Comparison of ENCODE assay signal across 8 cellular contexts in the genomic region with DNA sequence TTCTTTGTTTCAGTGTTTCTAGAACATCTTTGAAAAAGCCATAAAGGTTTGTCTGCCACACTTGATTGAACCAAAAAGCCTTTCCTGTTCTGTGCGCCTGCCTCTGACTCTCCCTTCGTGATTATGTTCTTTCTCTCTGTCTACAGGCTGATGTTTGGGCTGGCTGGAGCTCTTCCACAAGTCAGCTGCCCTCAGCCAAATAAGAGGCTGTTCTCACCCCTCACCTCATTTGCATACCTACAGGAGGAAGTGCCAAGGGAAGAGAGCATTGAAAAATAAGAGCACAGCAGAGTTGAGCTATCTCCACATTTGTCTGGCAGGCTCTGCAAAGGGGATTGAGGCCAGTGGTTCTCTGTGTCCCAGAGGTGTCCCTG. TPM values are rescaled to one million over a fixed set of nuclear protein-coding genes. Genes with fewer than 3 reads are reported as not detected.
DNase-seq lines count a peak whose midpoint lies in the region; ATAC-seq and TF ChIP-seq lines count a peak whose summit lies in the region.

No MANE protein-coding gene starts in this region.

- peak overlapping the region; percentile 53; the same call in 1 of the 2 replicates for H3K4me2 ChIP-seq in KMS-11

- H3K36me3 ChIP-seq in KMS-11 (ENCODE audit: insufficient read depth) (no peaks in the 10 kb centered on the region; the same call in 1 of the 2 replicates), stomach (peaks cover 0 to 4% (median 0%) of the 10 kb centered on the region in 4 donors)

- no peak for TF ChIP-seq POLR2A in stomach (IDR thresholded peaks at IDR 0.05)

- no peak for TF ChIP-seq CTCF in KMS-11 (conservative IDR thresholded peaks at IDR 0.05; ENCODE audit: low read depth, low read length)
- no peak for TF ChIP-seq CTCF in stomach (IDR thresholded peaks at IDR 0.05)

- H4K20me1 ChIP-seq in KMS-11 (ENCODE audit: insufficient read depth) = no peaks in the 10 kb centered on the region

- no peak overlapping the region for H3K9ac ChIP-seq in KMS-11

- WGBS in stomach, 5 donors = 6 to 34% (median 17%) methylated on average over 2 of the region's 2 CpGs

- peaks cover 0 to 5% (median 0%) of the 10 kb centered on the region in 4 donors for H3K9me3 ChIP-seq in stomach

- DNase-seq in ecto neural progenitor cell (ENCODE audit: low spot score) (peak; percentile 29), stomach (peak; percentile 30), cerebellar nuclear complex (lab: John Stamatoyannopoulos, UW) (no peak), SW 1271 (lab: John Stamatoyannopoulos, UW) (no peak)
- DNase-seq in activated CD4-positive, CD25-positive, alpha-beta regulatory T cell treated with anti-CD3 and anti-CD28 coated beads, Interleukin-2, amount 50 U/mL, for 72 hours = no peak

- peak; percentile 69 for ATAC-seq in GM18511 (IDR thresholded peaks at IDR 0.05; ENCODE audit: unreplicated experiment)
- ATAC-seq in GM21619 (IDR thresholded peaks at IDR 0.05; ENCODE audit: unreplicated experiment) = peak; percentile 57

- intact Hi-C loops in stomach (cut with DNase I; ENCODE audit: low total_unique reads) = no loop called here

- peaks cover 31% of the 10 kb centered on the region for H3K4me1 ChIP-seq in KMS-11 (ENCODE audit: low read depth, poor library complexity, severe bottlenecking)
- H3K4me1 ChIP-seq in stomach = peaks cover 4 to 58% (median 9%) of the 10 kb centered on the region in 4 donors

- no peak for TF ChIP-seq EP300 in stomach (IDR thresholded peaks at IDR 0.05)

- no peaks in the 10 kb centered on the region for H3K79me2 ChIP-seq in KMS-11 (ENCODE audit: insufficient read depth, low read depth)

- no peak overlapping the region for H3K4me3 ChIP-seq in KMS-11 (IDR thresholded peaks at IDR 0.05; ENCODE audit: insufficient read depth, low read depth, low read length)
- no peak overlapping the region for H3K4me3 ChIP-seq in stomach

- H3K27me3 ChIP-seq in KMS-11 (ENCODE audit: insufficient read depth, low read depth) (no peaks in the 10 kb centered on the region), stomach (no peaks in the 10 kb centered on the region)

- H3K27ac ChIP-seq in KMS-11 (peak overlapping the region; percentile 32; the same call in 1 of the 2 replicates), stomach (peak overlapping the region in 3 of 5 donors; percentile 39 to 68 (median 65))

- no peak overlapping the region for H2AFZ ChIP-seq in KMS-11 (ENCODE audit: low read depth)

RNA-seq across cellular contexts. Expression of a gene that starts 15.8 kb away (rescaled TPM):
- total RNA-seq in stomach = 100 to 1,000 TPM in 1 of 5 donors, 10 to 100 TPM in 2, 1 to 10 TPM in 2; 8.1 to 564 (median 11.2) TPM
- 1 to 10 TPM; 3.7 to 5.2 (median 4.7) TPM for polyA plus RNA-seq in stomach

RNA-seq across cellular contexts. Expression of a gene that starts 43.5 kb away (rescaled TPM):
- total RNA-seq in stomach = not detected
- polyA plus RNA-seq in stomach = not detected

Comparison
In these comparisons a context has a peak if more than half of its experiments do, and no peak if none do; other contexts are left out.
1. DNase-seq: peak in ecto neural progenitor cell (single experiment) and stomach (single experiment); none in activated CD4-positive, CD25-positive, alpha-beta regulatory T cell treated with anti-CD3 and anti-CD28 coated beads, Interleukin-2, amount 50 U/mL, for 72 hours (single experiment), cerebellar nuclear complex (0 of 2) and SW 1271 (0 of 2).